In the genomic region with DNA sequence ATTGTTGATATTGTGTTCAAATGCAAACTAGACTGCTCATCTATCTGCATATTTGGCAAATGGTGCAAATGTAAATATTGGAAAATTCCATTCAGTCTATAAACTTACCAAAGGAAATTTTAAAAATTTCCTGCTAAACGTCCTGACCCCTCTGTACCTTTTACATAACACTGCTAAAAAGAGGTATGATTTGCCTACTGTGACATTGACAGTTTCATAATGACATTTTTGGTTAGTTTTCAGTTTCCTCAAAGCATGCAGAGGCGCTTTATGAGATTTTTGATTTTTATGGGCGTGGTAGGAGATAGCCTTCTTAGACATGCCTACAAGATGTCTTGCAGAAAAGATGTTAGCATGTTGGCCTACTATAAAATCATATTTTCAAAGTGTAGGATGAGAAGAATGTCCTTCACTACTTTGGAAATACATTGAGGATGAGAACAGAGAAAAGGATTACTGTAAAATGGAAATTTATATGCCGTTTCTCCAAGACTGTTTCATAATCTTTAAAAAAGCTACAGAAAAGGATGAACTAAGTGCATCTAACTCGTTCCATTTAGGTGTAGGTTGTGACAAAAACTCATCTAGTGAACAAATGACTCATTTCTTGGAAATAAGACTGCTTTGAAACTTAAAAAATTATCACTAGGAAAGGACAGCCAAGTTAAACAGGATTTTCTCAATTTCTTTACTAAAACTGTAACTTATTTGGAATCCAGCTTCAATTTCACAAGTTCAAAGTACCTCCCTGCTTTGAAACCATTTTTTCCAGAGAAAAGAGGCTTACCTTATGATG, we compare ENCODE assay signal across 14 cellular contexts. TPM values are rescaled to one million over a fixed set of nuclear protein-coding genes. Genes with fewer than 3 reads are reported as not detected.
A peak's percentile ranks its signal among the peaks of the same experiment; 100 is the strongest.
DNase-seq lines count a peak whose midpoint lies in the region; ATAC-seq and TF ChIP-seq lines count a peak whose summit lies in the region.
"Had no signal": no experiment of that assay in that cellular context is flagged by ENCODE, and none has a peak within 500 bp of the region (broad histone marks: within the 10 kb centered on the region; RNA-seq: fewer than 3 reads in every experiment).

No MANE protein-coding gene starts in this region.

- H3K27me3 Mint-ChIP-seq in activated CD8-positive, alpha-beta T cell treated with anti-CD3 and anti-CD28 coated beads, Interleukin-2, amount 10 ng/mL, durations not matched to agents 7 days and 5 days (ENCODE audit: low read depth), result peaks cover 13% of the 10 kb centered on the region

- in situ Hi-C loops in GM13976 (cut with MboI; ENCODE audit: low sequenced_read_pairs, unreplicated experiment), result no loop called here

- no peaks in the 10 kb centered on the region for H3K9me3 Mint-ChIP-seq in activated CD8-positive, alpha-beta T cell treated with anti-CD3 and anti-CD28 coated beads, Interleukin-2, amount 10 ng/mL, durations not matched to agents 7 days and 5 days (ENCODE audit: insufficient read depth)

- no peak overlapping the region for H3K4me3 Mint-ChIP-seq in activated CD8-positive, alpha-beta T cell treated with anti-CD3 and anti-CD28 coated beads, Interleukin-2, amount 10 ng/mL, durations not matched to agents 7 days and 5 days
- H3K4me3 Mint-ChIP-seq: B cell had no signal

- H3K36me3 Mint-ChIP-seq in activated CD8-positive, alpha-beta T cell treated with anti-CD3 and anti-CD28 coated beads, Interleukin-2, amount 10 ng/mL, durations not matched to agents 7 days and 5 days (ENCODE audit: low read depth), result no peaks in the 10 kb centered on the region

- peaks cover 25% of the 10 kb centered on the region for H3K4me1 Mint-ChIP-seq in activated CD8-positive, alpha-beta T cell treated with anti-CD3 and anti-CD28 coated beads, Interleukin-2, amount 10 ng/mL, durations not matched to agents 7 days and 5 days (ENCODE audit: low read depth)

- no peak for TF ChIP-seq CTCF in GM13976 (IDR thresholded peaks at IDR 0.05; ENCODE audit: borderline replicate concordance, control extremely low read depth, extremely low read depth, insufficient read depth, missing control alignments)

- no peak overlapping the region for H3K27ac Mint-ChIP-seq in activated CD8-positive, alpha-beta T cell treated with anti-CD3 and anti-CD28 coated beads, Interleukin-2, amount 10 ng/mL, durations not matched to agents 7 days and 5 days
- H3K27ac Mint-ChIP-seq: B cell had no signal

- POLR2A ChIA-PET in activated CD8-positive, alpha-beta T cell treated with anti-CD3 and anti-CD28 coated beads, Interleukin-2, amount 10 ng/mL, durations not matched to agents 7 days and 5 days (lab: Charles Lee), result no interaction called here

- DNase-seq in GM13976 (ENCODE audit: low spot score), result peak; percentile 66
- peak; percentile 9 for DNase-seq in activated CD8-positive, alpha-beta T cell treated with anti-CD3 and anti-CD28 coated beads, Interleukin-2, amount 10 ng/mL, durations not matched to agents 7 days and 5 days
- no peak for DNase-seq in NCI-H446 treated with DMSO at 0.1 percent for 48 hours (lab: John Stamatoyannopoulos, UW)
- no peak for DNase-seq in stimulated activated CD4-positive, alpha-beta T cell treated with anti-CD3 and anti-CD28 coated beads, Interleukin-4, amount 100 ng/mL, for 24 hours
- no peak for DNase-seq in OCI-M1 (lab: John Stamatoyannopoulos, UW)
- DNase-seq: heart left ventricle; left lung; stimulated activated CD8-positive, alpha-beta memory T cell treated with anti-CD3 and anti-CD28 coated beads, Interleukin-4, amount 100 ng/mL, for 48 hours had no signal

- CTCF ChIA-PET in activated CD8-positive, alpha-beta T cell treated with anti-CD3 and anti-CD28 coated beads, Interleukin-2, amount 10 ng/mL, durations not matched to agents 7 days and 5 days (lab: Charles Lee), result interaction anchor here (1.0 to 1.1 kb wide), 3 partner anchors 15 to 162 kb away, joined by 3 to 4 read pairs (median 3); no protein-coding TSS in a partner anchor

- ATAC-seq in GM19395 (IDR thresholded peaks at IDR 0.05; ENCODE audit: unreplicated experiment) (peak; percentile 83), HG02885 (IDR thresholded peaks at IDR 0.05; ENCODE audit: poor library complexity, unreplicated experiment) (peak; percentile 60), HG03457 (IDR thresholded peaks at IDR 0.05; ENCODE audit: unreplicated experiment) (no peak)
- no peak for ATAC-seq in activated CD8-positive, alpha-beta T cell treated with anti-CD3 and anti-CD28 coated beads, Interleukin-2, amount 10 ng/mL, durations not matched to agents 7 days and 5 days
- ATAC-seq: heart left ventricle, K562, left lung had no signal

RNA-seq across cellular contexts. Expression of gene ISLR, which starts 14.5 kb away (rescaled TPM):
- total RNA-seq in activated CD8-positive, alpha-beta T cell treated with anti-CD3 and anti-CD28 coated beads, Interleukin-2, amount 10 ng/mL, durations not matched to agents 7 days and 5 days, result not detected
- total RNA-seq: B cell, K562 had no signal

RNA-seq across cellular contexts. Expression of gene ISLR2, which starts 28.7 kb away (rescaled TPM):
- total RNA-seq in activated CD8-positive, alpha-beta T cell treated with anti-CD3 and anti-CD28 coated beads, Interleukin-2, amount 10 ng/mL, durations not matched to agents 7 days and 5 days, result not detected
- total RNA-seq: B cell, Daoy, K562 had no signal

RNA-seq across cellular contexts. Expression of gene STRA6, which starts 43.5 kb away (rescaled TPM):
- total RNA-seq in activated CD8-positive, alpha-beta T cell treated with anti-CD3 and anti-CD28 coated beads, Interleukin-2, amount 10 ng/mL, durations not matched to agents 7 days and 5 days, result not detected
- total RNA-seq: B cell had no signal

Comparison
In these comparisons a context has a peak if more than half of its experiments do, and no peak if none do; other contexts are left out.
1. DNase-seq: peak in GM13976 (single experiment) and activated CD8-positive, alpha-beta T cell treated with anti-CD3 and anti-CD28 coated beads, Interleukin-2, amount 10 ng/mL, durations not matched to agents 7 days and 5 days (single experiment); none in NCI-H446 treated with DMSO at 0.1 percent for 48 hours (single experiment), stimulated activated CD4-positive, alpha-beta T cell treated with anti-CD3 and anti-CD28 coated beads, Interleukin-4, amount 100 ng/mL, for 24 hours (single experiment) and OCI-M1 (single experiment).
2. ATAC-seq: peak in GM19395 (single experiment) and HG02885 (single experiment); none in activated CD8-positive, alpha-beta T cell treated with anti-CD3 and anti-CD28 coated beads, Interleukin-2, amount 10 ng/mL, durations not matched to agents 7 days and 5 days (single experiment) and HG03457 (single experiment).